Comparison of ENCODE assay signal across 19 cellular contexts in genomic region chr9:76580188-76580587, GRCh38.
DNase-seq lines count a peak whose midpoint lies in the region; TF ChIP-seq lines count a peak whose summit lies in the region.
"Had no signal": no experiment of that assay in that cellular context is flagged by ENCODE, and none has a peak within 500 bp of the region (broad histone marks: within the 10 kb centered on the region; RNA-seq: fewer than 3 reads in every experiment).

No MANE protein-coding gene starts in this region.

- H3F3A ChIP-seq in Loucy (ENCODE audit: low read depth): peaks cover 9% of the 10 kb centered on the region; the same call in 1 of the 2 replicates

- H3K36me3 Mint-ChIP-seq in progenitor cell of endocrine pancreas (ENCODE audit: insufficient read depth): peaks cover 11% of the 10 kb centered on the region
- H3K36me3 Mint-ChIP-seq: type B pancreatic cell had no signal

- H3K9me3 Mint-ChIP-seq in progenitor cell of endocrine pancreas (ENCODE audit: low read depth): peaks cover 9% of the 10 kb centered on the region

- no peaks in the 10 kb centered on the region for H3K27me3 ChIP-seq in Loucy (ENCODE audit: insufficient read depth, low read length, poor library complexity, severe bottlenecking)
- H3K27me3 ChIP-seq: brain microvascular endothelial cell, MG63 had no signal

- H3K36me3 ChIP-seq in Loucy (ENCODE audit: insufficient read depth, low read length): no peaks in the 10 kb centered on the region
- H3K36me3 ChIP-seq: brain microvascular endothelial cell, lower lobe of right lung, MG63 had no signal

- peak overlapping the region; percentile 80 for H2AFZ ChIP-seq in Loucy (ENCODE audit: low read length)

- DNase-seq in DMS53 (lab: John Stamatoyannopoulos, UW): peak; percentile 5
- no peak for DNase-seq in DMS53 treated with DMSO at 0.1 percent for 48 hours (lab: John Stamatoyannopoulos, UW; ENCODE audit: unreplicated experiment)
- DNase-seq in SIG-M5 (lab: John Stamatoyannopoulos, UW): peak; percentile 60
- no peak for DNase-seq in progenitor cell of endocrine pancreas (ENCODE audit: low spot score, unreplicated experiment)
- DNase-seq in HUDEP-2 (lab: John Stamatoyannopoulos, UW; ENCODE audit: unreplicated experiment in 76 of 76): no peak
- no peak for DNase-seq in G401 (ENCODE audit: low spot score)
- DNase-seq in dermis blood vessel endothelial cell: no peak
- DNase-seq: activated naive CD8-positive, alpha-beta T cell treated with anti-CD3 and anti-CD28 coated beads, Interleukin-2, amount 50 U/mL, for 24 hours; brain microvascular endothelial cell; cortex of kidney; H7; lower lobe of right lung; MG63; NCI-H1930; NCI-H526; SK-N-SH had no signal

- peak overlapping the region; percentile 68 for H3K9ac ChIP-seq in Loucy (ENCODE audit: low read depth, low read length, poor library complexity, severe bottlenecking)
- H3K9ac ChIP-seq: SK-N-SH had no signal

- H3K4me1 ChIP-seq in Loucy (ENCODE audit: insufficient read depth, low read length, poor library complexity, severe bottlenecking): peaks cover 55% of the 10 kb centered on the region

- peak overlapping the region; percentile 33 for H3K4me2 ChIP-seq in Loucy (ENCODE audit: low read depth, low read length, poor library complexity, severe bottlenecking)
- H3K4me2 ChIP-seq: SK-N-SH had no signal

- in situ Hi-C loops in G401 (cut with HindIII; ENCODE audit: low sequenced_read_pairs): no loop called here

- no peaks in the 10 kb centered on the region for H3K9me2 ChIP-seq in Loucy (replicated peaks; ENCODE audit: low read depth, low read length)
- H3K9me2 ChIP-seq: SK-N-SH had no signal

- peak overlapping the region; percentile 6 for H3K27ac Mint-ChIP-seq in progenitor cell of endocrine pancreas
- H3K27ac Mint-ChIP-seq: activated naive CD8-positive, alpha-beta T cell treated with anti-CD3 and anti-CD28 coated beads, Interleukin-2, amount 50 U/mL, for 24 hours; stimulated activated naive CD8-positive, alpha-beta T cell treated with anti-CD3 and anti-CD28 coated beads, Interleukin-15, Interleukin-2, amounts not matched to agents 100 ng/mL and 50 ng/mL, for 24 hours; type B pancreatic cell had no signal

- no peaks in the 10 kb centered on the region for H3K27me3 Mint-ChIP-seq in progenitor cell of endocrine pancreas
- H3K27me3 Mint-ChIP-seq: type B pancreatic cell had no signal

- no peaks in the 10 kb centered on the region for H3K79me2 ChIP-seq in Loucy (ENCODE audit: insufficient read depth, low read length)

- peaks cover 30% of the 10 kb centered on the region for H3K4me1 Mint-ChIP-seq in progenitor cell of endocrine pancreas (ENCODE audit: low read depth)

- H3K4me3 Mint-ChIP-seq in progenitor cell of endocrine pancreas (ENCODE audit: low read depth): no peak overlapping the region
- H3K4me3 Mint-ChIP-seq: activated naive CD8-positive, alpha-beta T cell treated with anti-CD3 and anti-CD28 coated beads, Interleukin-2, amount 50 U/mL, for 24 hours; stimulated activated naive CD8-positive, alpha-beta T cell treated with anti-CD3 and anti-CD28 coated beads, Interleukin-15, Interleukin-2, amounts not matched to agents 100 ng/mL and 50 ng/mL, for 24 hours had no signal

- H3K9me3 ChIP-seq in Loucy (ENCODE audit: insufficient read depth, low read depth, low read length): no peaks in the 10 kb centered on the region
- H3K9me3 ChIP-seq: lower lobe of right lung, MG63, SK-N-SH had no signal

- peak overlapping the region; percentile 5 for H3K4me3 ChIP-seq in Loucy (ENCODE audit: low read length, poor library complexity, severe bottlenecking)
- H3K4me3 ChIP-seq: lower lobe of right lung, MG63 had no signal

- TF ChIP-seq CTCF in Loucy (conservative IDR thresholded peaks at IDR 0.05; ENCODE audit: low read length) (no peak), progenitor cell of endocrine pancreas (IDR thresholded peaks at IDR 0.05; ENCODE audit: unreplicated experiment) (no peak)

- no peaks in the 10 kb centered on the region for H4K20me1 ChIP-seq in Loucy (ENCODE audit: insufficient read depth, low read length, poor library complexity, severe bottlenecking)

Comparison
In these comparisons a context has a peak if more than half of its experiments do, and no peak if none do; other contexts are left out.
1. DNase-seq: peak in DMS53 (single experiment) and SIG-M5 (single experiment); none in DMS53 treated with DMSO at 0.1 percent for 48 hours (single experiment), progenitor cell of endocrine pancreas (single experiment), HUDEP-2 (0 of 76), G401 (single experiment) and dermis blood vessel endothelial cell (single experiment).